ENCODE assay signal across 8 cellular contexts in genomic region chr13:77329133-77330008, GRCh38. TPM values are rescaled to one million over a fixed set of nuclear protein-coding genes. Genes with fewer than 3 reads are reported as not detected.
DNase-seq lines count a peak whose midpoint lies in the region; ATAC-seq and TF ChIP-seq lines count a peak whose summit lies in the region.

No MANE protein-coding gene starts in this region.

- TF ChIP-seq CTCF in fibroblast of pulmonary artery (IDR thresholded peaks at IDR 0.05; ENCODE audit: low read length, missing control alignments) (no peak), natural killer cell (IDR thresholded peaks at IDR 0.05) (no peak)

- peak; percentile 98 for DNase-seq in EH (ENCODE audit: low read depth)
- DNase-seq in GOT3 (lab: John Stamatoyannopoulos, UW): peak; percentile 61
- peak; percentile 97 for DNase-seq in LHCN-M2 (ENCODE audit: low read depth)
- peak; percentile 96 for DNase-seq in RPMI7951 (ENCODE audit: low read depth)
- DNase-seq in fibroblast of pulmonary artery (ENCODE audit: low read depth): peak; percentile 97
- peak; percentile 77 for DNase-seq in natural killer cell
- peak; percentile 79 to 94 (median 90) for DNase-seq in stimulated activated naive CD4-positive, alpha-beta T cell (lab: John Stamatoyannopoulos, UW)

- peak overlapping the region; percentile 90 for H3K4me3 ChIP-seq in fibroblast of pulmonary artery (replicated peaks; ENCODE audit: low read depth, low read length)

- no peaks in the 10 kb centered on the region for H3K9me3 Mint-ChIP-seq in activated T-helper 17 cell treated with anti-CD3 and anti-CD28 coated beads, Interleukin-2, amount 50 U/mL, for 72 hours
- no peaks in the 10 kb centered on the region for H3K9me3 Mint-ChIP-seq in natural killer cell

- peak; percentile 72 for ATAC-seq in activated T-helper 17 cell treated with anti-CD3 and anti-CD28 coated beads, Interleukin-2, amount 50 U/mL, for 72 hours (replicated peaks)
- ATAC-seq in natural killer cell: peak; percentile 66 to 84 (median 70)

- peaks cover 9% of the 10 kb centered on the region for H3K4me1 Mint-ChIP-seq in activated T-helper 17 cell treated with anti-CD3 and anti-CD28 coated beads, Interleukin-2, amount 50 U/mL, for 72 hours
- peaks cover 40 to 50% of the 10 kb centered on the region in 2 donors for H3K4me1 Mint-ChIP-seq in natural killer cell

- H3K4me3 Mint-ChIP-seq in activated T-helper 17 cell treated with anti-CD3 and anti-CD28 coated beads, Interleukin-2, amount 50 U/mL, for 72 hours: peak overlapping the region; percentile 83
- H3K4me3 Mint-ChIP-seq in natural killer cell: peak overlapping the region; percentile 89

- H3K27ac Mint-ChIP-seq in activated T-helper 17 cell treated with anti-CD3 and anti-CD28 coated beads, Interleukin-2, amount 50 U/mL, for 72 hours: peak overlapping the region; percentile 82
- peak overlapping the region; percentile 89 to 92 for H3K27ac Mint-ChIP-seq in natural killer cell

- H3K36me3 Mint-ChIP-seq in activated T-helper 17 cell treated with anti-CD3 and anti-CD28 coated beads, Interleukin-2, amount 50 U/mL, for 72 hours (ENCODE audit: low read depth): peaks cover 19% of the 10 kb centered on the region
- H3K36me3 Mint-ChIP-seq in natural killer cell: no peaks in the 10 kb centered on the region

- no peaks in the 10 kb centered on the region for H3K27me3 Mint-ChIP-seq in activated T-helper 17 cell treated with anti-CD3 and anti-CD28 coated beads, Interleukin-2, amount 50 U/mL, for 72 hours
- peaks cover 0 to 7% of the 10 kb centered on the region in 2 donors for H3K27me3 Mint-ChIP-seq in natural killer cell (ENCODE audit: low read depth in 2 of 2)

- intact Hi-C loops in natural killer cell (cut with micrococcal nuclease): loop anchor here (1.0 to 5.0 kb wide), 4 partner anchors 57 to 338 kb away; partner anchors contain the start of gene FBXL3

RNA-seq across cellular contexts. Expression of gene MYCBP2, which starts 2.5 kb away (rescaled TPM):
- total RNA-seq in LHCN-M2 (2014; rRNA removed) (34.4 and 50.3 TPM in 2 replicates), natural killer cell (100 to 1,000 TPM; 119 to 155 (median 147) TPM)
- polyA plus RNA-seq in LHCN-M2 (2012): 19.0 TPM
- total RNA-seq in RPMI7951 (2014; rRNA removed; shearing (Covaris generic)): 29.6 and 31.2 TPM in 2 replicates
- total RNA-seq in activated T-helper 17 cell treated with anti-CD3 and anti-CD28 coated beads, Interleukin-2, amount 50 U/mL, for 72 hours: 100 to 1,000 TPM in 1 of 2 donors, 10 to 100 TPM in 1; 69.1 to 101 TPM

Comparison
In these comparisons a context has a peak if more than half of its experiments do, and no peak if none do; other contexts are left out.
1. Peak in every context shown above with its lines: DNase-seq, ATAC-seq and H3K4me3 ChIP-seq.